In genomic region chr1:206586501-206587445, GRCh38 we compare ENCODE assay signal across 16 cellular contexts. TPM values are rescaled to one million over a fixed set of nuclear protein-coding genes. Genes with fewer than 3 reads are reported as not detected.
DNase-seq lines count a peak whose midpoint lies in the region; ATAC-seq and TF ChIP-seq lines count a peak whose summit lies in the region.
"Had no signal": no experiment of that assay in that cellular context is flagged by ENCODE, and none has a peak within 500 bp of the region (broad histone marks: within the 10 kb centered on the region; RNA-seq: fewer than 3 reads in every experiment).

No MANE protein-coding gene starts in this region.

- CTCF ChIA-PET in activated CD4-positive, alpha-beta T cell treated with anti-CD3 and anti-CD28 coated beads for 36 hours (lab: Charles Lee): interaction anchor here (0.6 to 27.5 kb wide), 13 partner anchors 8 to 128 kb away, joined by 3 to 621 read pairs (median 7); partner anchors contain the start of gene IKBKE
- CTCF ChIA-PET in activated CD4-positive, alpha-beta memory T cell treated with anti-CD3 and anti-CD28 coated beads for 36 hours (lab: Charles Lee): interaction anchor here (0.8 to 19.0 kb wide), 6 partner anchors 27 to 107 kb away, joined by 4 to 588 read pairs (median 67); partner anchors contain the start of gene DYRK3

- no peaks in the 10 kb centered on the region for H4K20me1 ChIP-seq in smooth muscle cell (ENCODE audit: low read depth)

- H3K9ac ChIP-seq in smooth muscle cell (ENCODE audit: low read depth): no peak overlapping the region

- ATAC-seq in activated CD4-positive, alpha-beta T cell treated with anti-CD3 and anti-CD28 coated beads for 36 hours: no peak
- ATAC-seq: A549, right cardiac atrium had no signal

- H3K4me2 ChIP-seq in smooth muscle cell: peak overlapping the region; percentile 9
- H3K4me2 ChIP-seq: A549 had no signal

- H3K79me2 ChIP-seq in smooth muscle cell (ENCODE audit: low read depth): no peaks in the 10 kb centered on the region

- H2AFZ ChIP-seq in smooth muscle cell (ENCODE audit: low read depth): no peak overlapping the region

- H3K4me1 ChIP-seq in smooth muscle cell (ENCODE audit: low read depth) (peaks cover 35% of the 10 kb centered on the region), stomach (peaks cover 8 to 75% (median 32%) of the 10 kb centered on the region in 4 donors)
- H3K4me1 ChIP-seq: A549 had no signal

- H3K4me3 ChIP-seq in smooth muscle cell: no peak overlapping the region
- H3K4me3 ChIP-seq in stomach: no peak overlapping the region
- H3K4me3 ChIP-seq: A549 had no signal

- intact Hi-C loops in activated CD4-positive, alpha-beta T cell treated with anti-CD3 and anti-CD28 coated beads for 36 hours (cut with DNase I, micrococcal nuclease): no loop called here
- intact Hi-C loops in activated CD4-positive, alpha-beta memory T cell treated with anti-CD3 and anti-CD28 coated beads for 36 hours (cut with micrococcal nuclease): no loop called here
- intact Hi-C loops in stomach (cut with DNase I; ENCODE audit: low total_unique reads): no loop called here

- no peak for DNase-seq in activated CD4-positive, alpha-beta T cell treated with anti-CD3 and anti-CD28 coated beads for 36 hours
- no peak for DNase-seq in activated CD4-positive, alpha-beta T cell treated with anti-CD3 and anti-CD28 coated beads, Interleukin-2, amount 50 U/mL, for 4 hours
- no peak for DNase-seq in activated CD4-positive, alpha-beta memory T cell treated with anti-CD3 and anti-CD28 coated beads for 36 hours
- DNase-seq in epithelial cell of prostate (ENCODE audit: low read depth, low spot score) (peak; percentile 54), smooth muscle cell (lab: John Stamatoyannopoulos, UW; ENCODE audit: unreplicated experiment) (no peak), NCI-H774 (lab: John Stamatoyannopoulos, UW) (no peak), stomach (no peak), NCI-H82 (lab: John Stamatoyannopoulos, UW) (no peak)
- DNase-seq: cortex of kidney; GF-D8; IMR-90; NCI-H1092 treated with DMSO at 0.1 percent for 48 hours; NCI-H345; right cardiac atrium; stimulated activated naive CD4-positive, alpha-beta T cell treated with Interleukin-2 at 50 U/mL for 16 hours had no signal

- H3K9me3 ChIP-seq in smooth muscle cell (replicated peaks; ENCODE audit: low read depth) (no peaks in the 10 kb centered on the region), stomach (no peaks in the 10 kb centered on the region)
- H3K9me3 ChIP-seq: A549 had no signal

- H3K36me3 ChIP-seq in smooth muscle cell (ENCODE audit: low read depth) (no peaks in the 10 kb centered on the region), stomach (peaks cover 29 to 87% (median 77%) of the 10 kb centered on the region in 4 donors)

- H3K27ac ChIP-seq in epithelial cell of prostate: peak overlapping the region; percentile 65
- H3K27ac ChIP-seq in smooth muscle cell (ENCODE audit: low read depth): peak overlapping the region; percentile 92
- peak overlapping the region in 2 of 5 donors; percentile 58 to 78 for H3K27ac ChIP-seq in stomach
- H3K27ac ChIP-seq: A549 had no signal

- H3K27me3 ChIP-seq in smooth muscle cell (ENCODE audit: low read depth) (no peaks in the 10 kb centered on the region), stomach (no peaks in the 10 kb centered on the region)

- no peaks in the 10 kb centered on the region for H3K9me3 Mint-ChIP-seq in activated CD4-positive, alpha-beta T cell treated with anti-CD3 and anti-CD28 coated beads for 36 hours (ENCODE audit: low read depth)
- H3K9me3 Mint-ChIP-seq in activated CD4-positive, alpha-beta memory T cell treated with anti-CD3 and anti-CD28 coated beads for 36 hours: no peaks in the 10 kb centered on the region

- WGBS in smooth muscle cell (ENCODE audit: low lambda C conversion rate): 77% methylated on average over 13 of the region's 13 CpGs
- 57 to 71% (median 70%) methylated on average over 13 of the region's 13 CpGs for WGBS in stomach, 5 donors

- TF ChIP-seq CTCF in smooth muscle cell (IDR thresholded peaks at IDR 0.05; ENCODE audit: borderline replicate concordance, insufficient read depth, poor library complexity, severe bottlenecking): no peak
- no peak for TF ChIP-seq CTCF in stomach (IDR thresholded peaks at IDR 0.05)

- no peak for TF ChIP-seq POLR2A in stomach (IDR thresholded peaks at IDR 0.05)

- H3K4me3 Mint-ChIP-seq in activated CD4-positive, alpha-beta T cell treated with anti-CD3 and anti-CD28 coated beads for 36 hours: no peak overlapping the region
- H3K4me3 Mint-ChIP-seq in activated CD4-positive, alpha-beta memory T cell treated with anti-CD3 and anti-CD28 coated beads for 36 hours: no peak overlapping the region

- H3K4me1 Mint-ChIP-seq in activated CD4-positive, alpha-beta T cell treated with anti-CD3 and anti-CD28 coated beads for 36 hours: peaks cover 86% of the 10 kb centered on the region
- H3K4me1 Mint-ChIP-seq in activated CD4-positive, alpha-beta memory T cell treated with anti-CD3 and anti-CD28 coated beads for 36 hours (ENCODE audit: low read depth): peaks cover 93% of the 10 kb centered on the region

- POLR2A ChIA-PET in activated CD4-positive, alpha-beta T cell treated with anti-CD3 and anti-CD28 coated beads for 36 hours (lab: Charles Lee): interaction anchor here (0.7 to 2.3 kb wide), 5 partner anchors 8 to 954 kb away, joined by 3 to 8 read pairs (median 4); no protein-coding TSS in a partner anchor
- POLR2A ChIA-PET in activated CD4-positive, alpha-beta memory T cell treated with anti-CD3 and anti-CD28 coated beads for 36 hours (lab: Charles Lee): interaction anchor here (1.2 to 12.0 kb wide), 2 partner anchors 23 to 26 kb away, joined by 3 to 546 read pairs; no protein-coding TSS in a partner anchor

- H3K36me3 Mint-ChIP-seq in activated CD4-positive, alpha-beta T cell treated with anti-CD3 and anti-CD28 coated beads for 36 hours (ENCODE audit: low read depth): peaks cover 79% of the 10 kb centered on the region
- H3K36me3 Mint-ChIP-seq in activated CD4-positive, alpha-beta memory T cell treated with anti-CD3 and anti-CD28 coated beads for 36 hours: peaks cover 76% of the 10 kb centered on the region

- peaks cover 22% of the 10 kb centered on the region for H3F3A ChIP-seq in smooth muscle cell (ENCODE audit: low read depth)

- peak overlapping the region; percentile 99 for H3K27ac Mint-ChIP-seq in activated CD4-positive, alpha-beta T cell treated with anti-CD3 and anti-CD28 coated beads for 36 hours
- peak overlapping the region; percentile 99 for H3K27ac Mint-ChIP-seq in activated CD4-positive, alpha-beta memory T cell treated with anti-CD3 and anti-CD28 coated beads for 36 hours

- no peaks in the 10 kb centered on the region for H3K27me3 Mint-ChIP-seq in activated CD4-positive, alpha-beta T cell treated with anti-CD3 and anti-CD28 coated beads for 36 hours
- no peaks in the 10 kb centered on the region for H3K27me3 Mint-ChIP-seq in activated CD4-positive, alpha-beta memory T cell treated with anti-CD3 and anti-CD28 coated beads for 36 hours

- TF ChIP-seq EP300 in stomach (IDR thresholded peaks at IDR 0.05): no peak

RNA-seq across cellular contexts. Expression of gene EIF2D, which starts 25.5 kb away (rescaled TPM):
- total RNA-seq in activated CD4-positive, alpha-beta T cell treated with anti-CD3 and anti-CD28 coated beads for 36 hours: 100 to 1,000 TPM in 1 of 2 experiments, 10 to 100 TPM in 1; 91.2 to 100 TPM
- total RNA-seq in activated CD4-positive, alpha-beta memory T cell treated with anti-CD3 and anti-CD28 coated beads for 36 hours: 10 to 100 TPM; 84.6 to 87.5 TPM
- 28.9 and 32.5 TPM in 2 replicates for total RNA-seq in smooth muscle cell
- polyA plus RNA-seq in smooth muscle cell: 22.8 and 22.9 TPM in 2 replicates
- 100 to 1,000 TPM in 1 of 5 donors, 10 to 100 TPM in 4; 16.9 to 130 (median 39.8) TPM for total RNA-seq in stomach
- 10 to 100 TPM; 48.7 to 55.8 (median 48.9) TPM for polyA plus RNA-seq in stomach

RNA-seq across cellular contexts. Expression of gene DYRK3, which starts 48.6 kb away (rescaled TPM):
- 1 to 10 TPM; 8.3 to 8.7 TPM for total RNA-seq in activated CD4-positive, alpha-beta T cell treated with anti-CD3 and anti-CD28 coated beads for 36 hours
- 10 to 100 TPM; 10.1 to 11.4 TPM for total RNA-seq in activated CD4-positive, alpha-beta memory T cell treated with anti-CD3 and anti-CD28 coated beads for 36 hours
- 11.1 and 21.4 TPM in 2 replicates for total RNA-seq in smooth muscle cell
- 6.9 and 13.7 TPM in 2 replicates for polyA plus RNA-seq in smooth muscle cell
- 10 to 100 TPM in 1 of 5 donors, 1 to 10 TPM in 3, not detected in 1; 1.2 to 21.9 (median 4.7) TPM for total RNA-seq in stomach
- 1 to 10 TPM; 1.5 to 3.2 (median 2.1) TPM for polyA plus RNA-seq in stomach
